In the genomic region with DNA sequence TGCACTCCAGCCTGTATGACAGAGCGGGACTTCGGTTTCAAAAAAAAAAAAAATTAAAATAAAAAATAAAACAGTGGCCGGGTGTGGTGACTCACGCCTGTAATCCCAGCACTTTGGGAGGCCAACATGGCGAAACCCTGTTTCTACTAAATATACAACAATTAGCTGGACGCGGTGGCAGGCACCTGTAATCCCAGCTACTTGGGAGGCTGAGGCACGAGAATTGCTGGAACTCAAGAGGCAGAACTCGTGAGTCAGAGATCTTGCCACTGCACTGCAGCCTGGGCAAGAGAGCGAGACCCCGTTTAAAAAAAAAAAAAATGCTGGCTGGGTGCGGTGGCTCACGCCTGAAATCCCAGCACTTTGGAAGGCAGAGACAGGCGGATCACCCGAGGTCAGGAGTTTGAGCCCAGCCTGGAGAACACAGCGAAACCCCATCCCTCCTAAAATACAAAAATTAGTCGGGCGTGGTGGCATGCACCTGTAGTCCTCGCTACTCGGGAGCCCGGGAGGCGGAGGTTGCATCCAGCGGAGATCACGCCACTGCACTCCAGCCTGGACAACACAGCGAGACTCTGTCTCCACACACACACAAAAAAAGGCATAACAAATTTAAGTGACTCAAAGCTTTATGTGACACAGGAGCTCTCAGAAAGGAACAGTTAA, we compare ENCODE assay signal across 11 cellular contexts. TPM values are rescaled to one million over a fixed set of nuclear protein-coding genes. Genes with fewer than 3 reads are reported as not detected.
DNase-seq lines count a peak whose midpoint lies in the region; ATAC-seq and TF ChIP-seq lines count a peak whose summit lies in the region.
"Had no signal": no experiment of that assay in that cellular context is flagged by ENCODE, and none has a peak within 500 bp of the region (broad histone marks: within the 10 kb centered on the region; RNA-seq: fewer than 3 reads in every experiment).

No MANE protein-coding gene starts in this region.

- TF ChIP-seq CTCF in Calu3 (IDR thresholded peaks at IDR 0.05; ENCODE audit: unreplicated experiment) (no peak), brain (conservative IDR thresholded peaks at IDR 0.05) (no peak), nephron progenitor cell (IDR thresholded peaks at IDR 0.05) (no peak)

- DNase-seq in Calu3, result no peak
- no peak for DNase-seq in nephron progenitor cell
- DNase-seq: EL, NCI-H1694 had no signal

- H3K27ac Mint-ChIP-seq in Calu3 (ENCODE audit: unreplicated experiment) (no peak overlapping the region), IgD-negative memory B cell (peak overlapping the region in 2 of 3 donors; percentile 69 to 92), brain (peak overlapping the region in 2 of 5 experiments; percentile 74 to 84), nephron progenitor cell (no peak overlapping the region)

- ATAC-seq in HG03354 (IDR thresholded peaks at IDR 0.05; ENCODE audit: poor library complexity, severe bottlenecking, unreplicated experiment) (no peak), HG03280 (IDR thresholded peaks at IDR 0.05; ENCODE audit: unreplicated experiment) (no peak), GM18870 (IDR thresholded peaks at IDR 0.05; ENCODE audit: unreplicated experiment) (no peak), HG03469 (IDR thresholded peaks at IDR 0.05; ENCODE audit: unreplicated experiment) (no peak)
- ATAC-seq: esophagus mucosa had no signal

- H3K36me3 Mint-ChIP-seq in Calu3 (ENCODE audit: insufficient read depth, unreplicated experiment), result peaks cover 46% of the 10 kb centered on the region
- H3K36me3 Mint-ChIP-seq in IgD-negative memory B cell, result no peaks in the 10 kb centered on the region
- H3K36me3 Mint-ChIP-seq in brain, result peaks cover 28% of the 10 kb centered on the region
- H3K36me3 Mint-ChIP-seq in nephron progenitor cell (ENCODE audit: low read depth), result peaks cover 23% of the 10 kb centered on the region

- intact Hi-C loops in Calu3 (cut with micrococcal nuclease; ENCODE audit: unreplicated experiment), result loop anchor here (5.0 kb wide), 1 partner anchor 604 kb away; a partner anchor contains a TSS

- H3K27me3 Mint-ChIP-seq in Calu3 (ENCODE audit: unreplicated experiment), result peaks cover 11% of the 10 kb centered on the region
- peaks cover 6% of the 10 kb centered on the region for H3K27me3 Mint-ChIP-seq in IgD-negative memory B cell
- H3K27me3 Mint-ChIP-seq in brain, result peaks cover 12% of the 10 kb centered on the region
- H3K27me3 Mint-ChIP-seq in nephron progenitor cell (ENCODE audit: low read depth, poor library complexity), result peaks cover 22% of the 10 kb centered on the region

- BruUV-seq in Calu3 (replicated peaks; lab: Mats Ljungman, UMichigan), result no TSS peak

- CTCF ChIA-PET in Calu3 (lab: Charles Lee), result interaction anchor here (1.0 to 1.2 kb wide), 2 partner anchors 38 to 102 kb away, joined by 3 read pairs; no protein-coding TSS in a partner anchor

- H3K9me3 Mint-ChIP-seq in Calu3 (ENCODE audit: low read depth, unreplicated experiment) (no peaks in the 10 kb centered on the region), IgD-negative memory B cell (peaks cover 0 to 2% (median 0%) of the 10 kb centered on the region in 3 donors), brain (peaks cover 0 to 7% (median 4%) of the 10 kb centered on the region in 5 experiments), nephron progenitor cell (no peaks in the 10 kb centered on the region)

- H3K4me1 Mint-ChIP-seq in Calu3 (ENCODE audit: low read depth, unreplicated experiment) (peaks cover 25% of the 10 kb centered on the region), IgD-negative memory B cell (peaks cover 24 to 29% (median 25%) of the 10 kb centered on the region in 3 donors), brain (peaks cover 32% of the 10 kb centered on the region), nephron progenitor cell (peaks cover 36% of the 10 kb centered on the region)

- H3K4me3 Mint-ChIP-seq in Calu3 (ENCODE audit: low read depth, unreplicated experiment) (peak overlapping the region; percentile 90), IgD-negative memory B cell (peak overlapping the region; percentile 52 to 88 (median 73)), brain (peak overlapping the region; percentile 47 to 100 (median 70)), nephron progenitor cell (peak overlapping the region; percentile 68)

RNA-seq across cellular contexts. Expression of a gene that starts 1.5 kb away (rescaled TPM):
- 1,708 and 1,863 TPM in 2 replicates for total RNA-seq in Calu3 (2022)
- polyA plus RNA-seq in IgD-negative memory B cell (715 TPM), brain (ENCODE audit: insufficient read depth, low read depth, low replicate concordance) (407 TPM)

RNA-seq across cellular contexts. Expression of a gene that starts 33.3 kb away (rescaled TPM):
- total RNA-seq in Calu3 (2022), result 0.61 and 0.76 TPM in 2 replicates
- polyA plus RNA-seq in IgD-negative memory B cell (not detected), brain (ENCODE audit: insufficient read depth, low read depth, low replicate concordance) (0.58 TPM)

Comparison
In these comparisons a context has a peak if more than half of its experiments do, and no peak if none do; other contexts are left out.
1. H3K27ac Mint-ChIP-seq: peak in IgD-negative memory B cell (2 of 3); none in Calu3 (single experiment) and nephron progenitor cell (single experiment).
2. Peak in every context shown above with its lines, with median percentiles within 50 percentile points of each other: H3K4me3 Mint-ChIP-seq.